In genomic region chr2:27296466-27296865, GRCh38 we compare ENCODE assay signal across 17 cellular contexts. TPM values are rescaled to one million over a fixed set of nuclear protein-coding genes. Genes with fewer than 3 reads are reported as not detected.
"Had no signal": no experiment of that assay in that cellular context is flagged by ENCODE, and none has a peak within 500 bp of the region (broad histone marks: within the 10 kb centered on the region; RNA-seq: fewer than 3 reads in every experiment).

No MANE protein-coding gene starts in this region.

- DNase-seq: activated CD4-positive, alpha-beta T cell treated with anti-CD3 and anti-CD28 coated beads for 1 hour; activated CD4-positive, alpha-beta T cell treated with anti-CD3 and anti-CD28 coated beads, Interleukin-2, amount 50 U/mL, for 48 hours; activated CD8-positive, alpha-beta memory T cell treated with anti-CD3 and anti-CD28 coated beads, Interleukin-2, amount 10 ng/mL, durations not matched to agents 7 days and 5 days; activated effector memory CD4-positive, alpha-beta T cell treated with Interleukin-2 at 50 U/mL for 16 hours; activated T-cell treated with anti-CD3 and anti-CD28 coated beads, Interleukin-2, amount 50 U/mL, for 24 hours; anterior cingulate cortex; cerebellar nuclear complex; kidney glomerular epithelial cell; mesendoderm; stimulated activated CD4-positive, alpha-beta T cell treated with anti-CD3 and anti-CD28 coated beads, Interleukin-15, amount 100 ng/mL, for 24 hours; stimulated activated CD4-positive, alpha-beta T cell treated with anti-CD3 and anti-CD28 coated beads, Interleukin-4, amount 100 ng/mL, for 4 hours; stomach; T-helper 9 cell had no signal

- ATAC-seq: activated CD8-positive, alpha-beta memory T cell treated with anti-CD3 and anti-CD28 coated beads, Interleukin-2, amount 10 ng/mL, durations not matched to agents 7 days and 5 days; activated naive CD4-positive, alpha-beta T cell treated with anti-CD3 and anti-CD28 coated beads, Interleukin-2, amount 50 U/mL, for 72 hours had no signal

- H3K4me3 ChIP-seq: stomach, thoracic aorta had no signal

RNA-seq across cellular contexts. Expression of gene TRIM54, which starts 14.2 kb away (rescaled TPM):
- total RNA-seq: activated naive CD4-positive, alpha-beta T cell treated with anti-CD3 and anti-CD28 coated beads, Interleukin-2, amount 50 U/mL, for 72 hours; liver; osteoblast had no signal

RNA-seq across cellular contexts. Expression of gene DNAJC5G, which starts 21.2 kb away (rescaled TPM):
- total RNA-seq: activated CD8-positive, alpha-beta memory T cell treated with anti-CD3 and anti-CD28 coated beads, Interleukin-2, amount 10 ng/mL, durations not matched to agents 7 days and 5 days; activated naive CD4-positive, alpha-beta T cell treated with anti-CD3 and anti-CD28 coated beads, Interleukin-2, amount 50 U/mL, for 72 hours; liver; osteoblast; stomach had no signal

RNA-seq across cellular contexts. Expression of gene SLC30A3, which starts 33.6 kb away (rescaled TPM):
- total RNA-seq: liver, stomach had no signal
